In the genomic region with DNA sequence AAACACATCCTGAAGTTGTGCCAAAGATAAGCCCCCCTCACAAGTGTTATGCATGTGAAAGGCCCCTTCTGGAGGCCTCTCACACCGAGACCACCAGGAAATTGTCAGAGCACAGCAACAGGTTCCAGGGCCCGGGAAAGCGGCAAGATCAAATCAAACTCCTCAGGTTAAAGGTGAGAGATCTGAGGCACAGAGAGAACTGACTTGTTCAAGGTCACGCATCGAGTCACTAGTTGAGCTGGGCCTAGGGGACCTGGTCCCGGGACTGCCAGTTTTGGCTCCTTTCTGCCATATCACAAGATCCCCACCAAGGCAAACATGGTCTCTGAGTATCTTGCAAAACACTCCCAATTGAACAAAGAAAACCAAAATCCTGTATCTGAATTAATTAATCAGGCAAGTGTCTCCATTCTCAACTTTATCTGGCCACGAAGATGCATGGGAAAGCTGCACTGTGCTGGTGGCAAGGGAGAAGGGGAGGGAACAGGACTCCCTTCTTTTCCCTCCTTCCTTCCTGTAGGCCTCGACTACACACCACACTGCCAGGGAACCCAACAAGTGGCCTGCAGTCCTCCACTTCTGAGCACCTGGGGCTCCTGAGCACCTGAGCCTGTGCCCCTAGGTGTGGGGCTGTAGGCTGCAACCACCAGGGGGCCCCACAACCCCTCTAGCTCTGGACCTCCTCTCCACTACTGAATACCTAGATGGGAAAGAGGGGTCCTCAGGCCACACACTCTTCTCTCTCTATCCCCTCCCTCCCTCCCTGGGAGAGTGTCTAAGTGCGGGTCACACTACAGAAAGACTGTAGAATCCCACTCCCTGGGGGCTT, we compare ENCODE assay signal across 8 cellular contexts. TPM values are rescaled to one million over a fixed set of nuclear protein-coding genes. Genes with fewer than 3 reads are reported as not detected.
DNase-seq lines count a peak whose midpoint lies in the region; ATAC-seq and TF ChIP-seq lines count a peak whose summit lies in the region.

No MANE protein-coding gene starts in this region.

- H3K4me1 ChIP-seq in CD8-positive, alpha-beta T cell (ENCODE audit: insufficient read depth, low read length): peaks cover 23% of the 10 kb centered on the region
- H3K4me1 ChIP-seq in esophagus muscularis mucosa: peaks cover 0 to 18% (median 10%) of the 10 kb centered on the region in 4 donors

- DNase-seq in CD8-positive, alpha-beta T cell: peak; percentile 39 to 76 (median 70)
- DNase-seq in LoVo (ENCODE audit: low spot score) (peak; percentile 8), esophagus muscularis mucosa (ENCODE audit: extremely low spot score) (no peak), progenitor cell of endocrine pancreas (ENCODE audit: low spot score, unreplicated experiment) (no peak), NCI-H2107 treated with DMSO at 0.1 percent for 48 hours (lab: John Stamatoyannopoulos, UW; ENCODE audit: unreplicated experiment) (no peak)
- peak; percentile 77 for DNase-seq in activated CD8-positive, alpha-beta memory T cell treated with anti-CD3 and anti-CD28 coated beads, Interleukin-2, amount 50 U/mL, for 48 hours

- H3K4me1 Mint-ChIP-seq in CD8-positive, alpha-beta T cell (ENCODE audit: low read depth): peaks cover 34% of the 10 kb centered on the region
- peaks cover 27% of the 10 kb centered on the region for H3K4me1 Mint-ChIP-seq in progenitor cell of endocrine pancreas (ENCODE audit: low read depth)

- no peaks in the 10 kb centered on the region for H3K9me3 ChIP-seq in CD8-positive, alpha-beta T cell (ENCODE audit: low read length)
- H3K9me3 ChIP-seq in esophagus muscularis mucosa: no peaks in the 10 kb centered on the region

- H3K27ac Mint-ChIP-seq in CD8-positive, alpha-beta T cell: peak overlapping the region; percentile 93
- peak overlapping the region; percentile 79 for H3K27ac Mint-ChIP-seq in progenitor cell of endocrine pancreas

- no peak overlapping the region for H3K4me3 Mint-ChIP-seq in CD8-positive, alpha-beta T cell
- H3K4me3 Mint-ChIP-seq in progenitor cell of endocrine pancreas (ENCODE audit: low read depth): no peak overlapping the region

- peak; percentile 77 for TF ChIP-seq CTCF in CD8-positive, alpha-beta T cell (IDR thresholded peaks at IDR 0.05)
- peak; percentile 60 to 73 (median 72) for TF ChIP-seq CTCF in esophagus muscularis mucosa (IDR thresholded peaks at IDR 0.05)
- TF ChIP-seq CTCF in progenitor cell of endocrine pancreas (IDR thresholded peaks at IDR 0.05; ENCODE audit: unreplicated experiment): peak; percentile 59

- no peak for TF ChIP-seq POLR2A in esophagus muscularis mucosa (IDR thresholded peaks at IDR 0.05; ENCODE audit: low read depth)

- no peak overlapping the region for H3K4me3 ChIP-seq in CD8-positive, alpha-beta T cell (ENCODE audit: low read depth, low read length)
- H3K4me3 ChIP-seq in esophagus muscularis mucosa: no peak overlapping the region

- no peak for TF ChIP-seq EP300 in esophagus muscularis mucosa (IDR thresholded peaks at IDR 0.05)

- H3K9me3 Mint-ChIP-seq in CD8-positive, alpha-beta T cell: no peaks in the 10 kb centered on the region
- H3K9me3 Mint-ChIP-seq in progenitor cell of endocrine pancreas (ENCODE audit: low read depth): no peaks in the 10 kb centered on the region

- H3K36me3 ChIP-seq in CD8-positive, alpha-beta T cell (ENCODE audit: insufficient read depth, low read length): peaks cover 31% of the 10 kb centered on the region
- H3K36me3 ChIP-seq in esophagus muscularis mucosa: peaks cover 10 to 90% (median 77%) of the 10 kb centered on the region in 4 donors

- POLR2A ChIA-PET in CD8-positive, alpha-beta T cell (lab: Charles Lee): interaction anchor here (1.2 to 2.6 kb wide), 3 partner anchors 12 to 45 kb away, joined by 3 to 9 read pairs (median 3); no protein-coding TSS in a partner anchor

- 84% methylated on average over 8 of the region's 9 CpGs for WGBS in esophagus muscularis mucosa

- H3K36me3 Mint-ChIP-seq in CD8-positive, alpha-beta T cell: peaks cover 83% of the 10 kb centered on the region
- H3K36me3 Mint-ChIP-seq in progenitor cell of endocrine pancreas (ENCODE audit: insufficient read depth): peaks cover 49% of the 10 kb centered on the region

- no peaks in the 10 kb centered on the region for H3K27me3 ChIP-seq in CD8-positive, alpha-beta T cell (ENCODE audit: insufficient read depth, low read length)
- no peaks in the 10 kb centered on the region for H3K27me3 ChIP-seq in esophagus muscularis mucosa

- no peak overlapping the region for H3K27ac ChIP-seq in CD8-positive, alpha-beta T cell (ENCODE audit: low read depth, low read length)
- no peak overlapping the region for H3K27ac ChIP-seq in esophagus muscularis mucosa (replicated peaks in 1 of 4)

- CTCF ChIA-PET in CD8-positive, alpha-beta T cell (lab: Charles Lee): interaction anchor here (0.7 to 7.4 kb wide), 14 partner anchors 10 to 92 kb away, joined by 3 to 56 read pairs (median 6); no protein-coding TSS in a partner anchor

- intact Hi-C loops in CD8-positive, alpha-beta T cell (cut with DNase I, micrococcal nuclease): loop anchor here (1.0 to 2.0 kb wide), 5 partner anchors 34 to 233 kb away; no protein-coding TSS in a partner anchor
- intact Hi-C loops in esophagus muscularis mucosa (cut with DNase I): loop anchor here (2.0 to 5.0 kb wide), 2 partner anchors 34 to 91 kb away; no protein-coding TSS in a partner anchor

- peak; percentile 90 for ATAC-seq in CD8-positive, alpha-beta T cell
- ATAC-seq in HG03039 (IDR thresholded peaks at IDR 0.05; ENCODE audit: unreplicated experiment) (no peak), HG03565 (IDR thresholded peaks at IDR 0.05; ENCODE audit: unreplicated experiment) (no peak)

- no peaks in the 10 kb centered on the region for H3K27me3 Mint-ChIP-seq in CD8-positive, alpha-beta T cell (ENCODE audit: low read depth)
- no peaks in the 10 kb centered on the region for H3K27me3 Mint-ChIP-seq in progenitor cell of endocrine pancreas

RNA-seq across cellular contexts. Expression of gene ANP32A, which starts 37.3 kb away (rescaled TPM):
- 10 to 100 TPM; 47.6 to 51.9 TPM for total RNA-seq in CD8-positive, alpha-beta T cell
- 10 to 100 TPM; 35.3 to 64.1 (median 51.1) TPM for total RNA-seq in esophagus muscularis mucosa
- 263 and 279 TPM in 2 replicates for total RNA-seq in progenitor cell of endocrine pancreas

Comparison
In these comparisons a context has a peak if more than half of its experiments do, and no peak if none do; other contexts are left out.
1. DNase-seq: peak in CD8-positive, alpha-beta T cell (7 of 7), LoVo (single experiment) and activated CD8-positive, alpha-beta memory T cell treated with anti-CD3 and anti-CD28 coated beads, Interleukin-2, amount 50 U/mL, for 48 hours (single experiment); none in esophagus muscularis mucosa (single experiment), progenitor cell of endocrine pancreas (single experiment) and NCI-H2107 treated with DMSO at 0.1 percent for 48 hours (single experiment).
2. Peak in every context shown above with its lines, with median percentiles within 50 percentile points of each other: CTCF ChIP-seq.